Comparison of ENCODE assay signal across 22 cellular contexts in genomic region chr17:2440930-2441329, GRCh38. TPM values are rescaled to one million over a fixed set of nuclear protein-coding genes. Genes with fewer than 3 reads are reported as not detected.
DNase-seq lines count a peak whose midpoint lies in the region; ATAC-seq, FAIRE-seq and TF ChIP-seq lines count a peak whose summit lies in the region.
"Had no signal": no experiment of that assay in that cellular context is flagged by ENCODE, and none has a peak within 500 bp of the region (broad histone marks: within the 10 kb centered on the region; RNA-seq: fewer than 3 reads in every experiment).

No MANE protein-coding gene starts in this region.

- POLR2A ChIA-PET in K562 (lab: Yijun Ruan, JAX), result no interaction called here

- no peaks in the 10 kb centered on the region for H3K9me1 ChIP-seq in K562 (ENCODE audit: control insufficient read depth, insufficient read depth, low read length)

- no peak for DNase-seq in CD14-positive monocyte (ENCODE audit: low spot score)
- DNase-seq in K562 (ENCODE audit: extremely low read depth in 1 of 4, low spot score in 3 of 4), result no peak
- no peak for DNase-seq in T-helper 1 cell
- DNase-seq in activated naive CD8-positive, alpha-beta T cell treated with anti-CD3 and anti-CD28 coated beads, Interleukin-2, amount 50 U/mL, for 24 hours, result no peak
- DNase-seq: 8988T; ACHN; AML-193; BE2C; Caco-2; CD4-positive, alpha-beta memory T cell; DMS153; DND-41; GM23248; H7; HCEC 1CT had no signal

- TF ChIP-seq EP300 in K562 (IDR thresholded peaks at IDR 0.05; ENCODE audit: low read length), result no peak

- 92% methylated on average over 4 of the region's 4 CpGs for WGBS in K562 (ENCODE audit: insufficient coverage, low coverage, missing lambda C conversion rate)

- no peak for TF ChIP-seq POLR2A in K562 (conservative IDR thresholded peaks at IDR 0.05)

- H3K4me3 ChIP-seq in K562, result no peak overlapping the region
- H3K4me3 ChIP-seq: A549; BLaER1 treated with 17β-estradiol and CSF1 and Interleukin-3, amounts not matched to agents 10 nM and 100 nM; GM23248 had no signal

- H3K9ac ChIP-seq in K562 (ENCODE audit: insufficient read depth in 1 of 2, low read depth in 2 of 2, low read length in 2 of 2), result no peak overlapping the region
- H3K9ac ChIP-seq: GM23248 had no signal

- in situ Hi-C loops in K562 (cut with MboI), result no loop called here

- no peak for TF ChIP-seq RAD21 in K562 (CRISPR knock-in tag; conservative IDR thresholded peaks at IDR 0.05 in 1 of 2, IDR thresholded peaks at IDR 0.05 in 1 of 2)

- H3K9me3 Mint-ChIP-seq in CD14-positive monocyte, result peaks cover 0 to 7% (median 0%) of the 10 kb centered on the region in 7 donors
- no peaks in the 10 kb centered on the region for H3K9me3 Mint-ChIP-seq in dendritic cell treated with granulocyte-macrophage colony-stimulating factor and Interleukin-4, amounts not matched to agents 40 ng/mL and 50 ng/mL, for 4 days
- no peaks in the 10 kb centered on the region for H3K9me3 Mint-ChIP-seq in activated naive CD8-positive, alpha-beta T cell treated with anti-CD3 and anti-CD28 coated beads, Interleukin-2, amount 50 U/mL, for 24 hours

- no peak overlapping the region for H3K4me3 Mint-ChIP-seq in CD14-positive monocyte
- no peak overlapping the region for H3K4me3 Mint-ChIP-seq in dendritic cell treated with granulocyte-macrophage colony-stimulating factor and Interleukin-4, amounts not matched to agents 40 ng/mL and 50 ng/mL, for 4 days
- no peak overlapping the region for H3K4me3 Mint-ChIP-seq in activated naive CD8-positive, alpha-beta T cell treated with anti-CD3 and anti-CD28 coated beads, Interleukin-2, amount 50 U/mL, for 24 hours
- H3K4me3 Mint-ChIP-seq: CD4-positive, alpha-beta memory T cell had no signal

- peaks cover 27 to 34% of the 10 kb centered on the region in 2 donors for H3K36me3 Mint-ChIP-seq in CD14-positive monocyte
- H3K36me3 Mint-ChIP-seq in dendritic cell treated with granulocyte-macrophage colony-stimulating factor and Interleukin-4, amounts not matched to agents 40 ng/mL and 50 ng/mL, for 4 days (ENCODE audit: low read depth), result peaks cover 50% of the 10 kb centered on the region
- H3K36me3 Mint-ChIP-seq in activated naive CD8-positive, alpha-beta T cell treated with anti-CD3 and anti-CD28 coated beads, Interleukin-2, amount 50 U/mL, for 24 hours (ENCODE audit: low read depth), result peaks cover 36% of the 10 kb centered on the region

- H2AFZ ChIP-seq in K562 (ENCODE audit: low read depth, low read length), result no peak overlapping the region
- H2AFZ ChIP-seq: GM23248 had no signal

- intact Hi-C loops in CD14-positive monocyte (cut with micrococcal nuclease) (no loop called here), K562 (cut with micrococcal nuclease) (no loop called here)
- intact Hi-C loops in dendritic cell treated with granulocyte-macrophage colony-stimulating factor and Interleukin-4, amounts not matched to agents 40 ng/mL and 50 ng/mL, for 4 days (cut with micrococcal nuclease), result no loop called here

- peaks cover 36% of the 10 kb centered on the region for H3K4me1 Mint-ChIP-seq in CD14-positive monocyte
- H3K4me1 Mint-ChIP-seq in dendritic cell treated with granulocyte-macrophage colony-stimulating factor and Interleukin-4, amounts not matched to agents 40 ng/mL and 50 ng/mL, for 4 days (ENCODE audit: low read depth), result peaks cover 47% of the 10 kb centered on the region
- no peaks in the 10 kb centered on the region for H3K4me1 Mint-ChIP-seq in activated naive CD8-positive, alpha-beta T cell treated with anti-CD3 and anti-CD28 coated beads, Interleukin-2, amount 50 U/mL, for 24 hours

- ATAC-seq in K562 (no peak), GM19324 (IDR thresholded peaks at IDR 0.05; ENCODE audit: low FRiP score, unreplicated experiment) (no peak)
- ATAC-seq in activated naive CD8-positive, alpha-beta T cell treated with anti-CD3 and anti-CD28 coated beads, Interleukin-2, amount 50 U/mL, for 24 hours, result no peak
- ATAC-seq: A549 had no signal

- H4K20me1 ChIP-seq in K562 (replicated peaks; ENCODE audit: control insufficient read depth, insufficient read depth, low read length), result no peaks in the 10 kb centered on the region

- no peak for FAIRE-seq in K562 (lab: Jason Lieb, UNC)
- FAIRE-seq: A549, G401.6, GM12892, H1 had no signal

- CTCF ChIA-PET in K562 (lab: Yijun Ruan, JAX; ENCODE audit: low intra/inter-chr PET ratio), result no interaction called here

- no peaks in the 10 kb centered on the region; a peak in 1 of 5 replicates for H3K4me1 ChIP-seq in K562 (replicated peaks in 1 of 2; ENCODE audit: control insufficient read depth in 2 of 2, insufficient read depth in 2 of 2, low read length in 2 of 2)
- H3K4me1 ChIP-seq: BE2C had no signal

- H3K79me2 ChIP-seq in K562 (ENCODE audit: control insufficient read depth, insufficient read depth, low read length), result no peaks in the 10 kb centered on the region

- H3K27ac ChIP-seq in K562 (ENCODE audit: extremely low read depth, low read depth, low read length), result no peak overlapping the region
- H3K27ac ChIP-seq: A549, GM23248 had no signal

- no peaks in the 10 kb centered on the region for H3K27me3 Mint-ChIP-seq in CD14-positive monocyte (ENCODE audit: low read depth in 3 of 3)
- H3K27me3 Mint-ChIP-seq in dendritic cell treated with granulocyte-macrophage colony-stimulating factor and Interleukin-4, amounts not matched to agents 40 ng/mL and 50 ng/mL, for 4 days, result no peaks in the 10 kb centered on the region
- no peaks in the 10 kb centered on the region for H3K27me3 Mint-ChIP-seq in activated naive CD8-positive, alpha-beta T cell treated with anti-CD3 and anti-CD28 coated beads, Interleukin-2, amount 50 U/mL, for 24 hours
- H3K27me3 Mint-ChIP-seq: CD4-positive, alpha-beta memory T cell had no signal

- peaks cover 46% of the 10 kb centered on the region for H3K36me3 ChIP-seq in K562 (ENCODE audit: control insufficient read depth, insufficient read depth, low read length)

- H3K4me2 ChIP-seq in K562 (ENCODE audit: insufficient read depth, low read length), result no peak overlapping the region

- peak overlapping the region in 6 of 7 donors; percentile 2 to 99 (median 97) for H3K27ac Mint-ChIP-seq in CD14-positive monocyte
- H3K27ac Mint-ChIP-seq in dendritic cell treated with granulocyte-macrophage colony-stimulating factor and Interleukin-4, amounts not matched to agents 40 ng/mL and 50 ng/mL, for 4 days, result peak overlapping the region; percentile 83
- H3K27ac Mint-ChIP-seq in activated naive CD8-positive, alpha-beta T cell treated with anti-CD3 and anti-CD28 coated beads, Interleukin-2, amount 50 U/mL, for 24 hours, result no peak overlapping the region
- H3K27ac Mint-ChIP-seq: CD4-positive, alpha-beta memory T cell had no signal

- no TSS peak for BruUV-seq in K562 (replicated peaks; lab: Mats Ljungman, UMichigan)

- no peaks in the 10 kb centered on the region for H3K9me3 ChIP-seq in K562 (replicated peaks; ENCODE audit: control insufficient read depth, insufficient read depth, low read depth, low read length)
- H3K9me3 ChIP-seq: A549, BE2C had no signal

- no peak for TF ChIP-seq CTCF in CD14-positive monocyte (IDR thresholded peaks at IDR 0.05)
- TF ChIP-seq CTCF in K562 (IDR thresholded peaks at IDR 0.05 in 2 of 3, conservative IDR thresholded peaks at IDR 0.05 in 1 of 3; ENCODE audit: insufficient read depth in 2 of 3, low read depth in 1 of 3, low read length in 3 of 3), result no peak

- H3K27me3 ChIP-seq in K562 (ENCODE audit: control insufficient read depth in 2 of 2, insufficient read depth in 2 of 2, low read length in 2 of 2), result no peaks in the 10 kb centered on the region
- H3K27me3 ChIP-seq: BE2C; BLaER1 treated with 17β-estradiol and CSF1 and Interleukin-3, amounts not matched to agents 10 nM and 100 nM had no signal

TF ChIP-seq in K562, 482 proteins besides CTCF, POLR2A, EP300 and RAD21:
- TF ChIP-seq, protein P1, sequence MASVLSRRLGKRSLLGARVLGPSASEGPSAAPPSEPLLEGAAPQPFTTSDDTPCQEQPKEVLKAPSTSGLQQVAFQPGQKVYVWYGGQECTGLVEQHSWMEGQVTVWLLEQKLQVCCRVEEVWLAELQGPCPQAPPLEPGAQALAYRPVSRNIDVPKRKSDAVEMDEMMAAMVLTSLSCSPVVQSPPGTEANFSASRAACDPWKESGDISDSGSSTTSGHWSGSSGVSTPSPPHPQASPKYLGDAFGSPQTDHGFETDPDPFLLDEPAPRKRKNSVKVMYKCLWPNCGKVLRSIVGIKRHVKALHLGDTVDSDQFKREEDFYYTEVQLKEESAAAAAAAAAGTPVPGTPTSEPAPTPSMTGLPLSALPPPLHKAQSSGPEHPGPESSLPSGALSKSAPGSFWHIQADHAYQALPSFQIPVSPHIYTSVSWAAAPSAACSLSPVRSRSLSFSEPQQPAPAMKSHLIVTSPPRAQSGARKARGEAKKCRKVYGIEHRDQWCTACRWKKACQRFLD (CRISPR knock-in tag; IDR thresholded peaks at IDR 0.05), result no peak
- peak; percentile 31 for TF ChIP-seq ZNF146 (CRISPR knock-in tag; IDR thresholded peaks at IDR 0.05; ENCODE audit: unreplicated experiment)
- TF ChIP-seq ELF1 (tag; IDR thresholded peaks at IDR 0.05), result no peak

RNA-seq across cellular contexts. Expression of gene MNT, which starts 40.1 kb away (rescaled TPM):
- polyA plus RNA-seq in CD14-positive monocyte (1 to 10 TPM in 1 of 2 donors, under 1 TPM in 1; 0.28 to 1.3 TPM), K562 (2011; rRNA removed) (3.3 and 4.9 TPM in 2 replicates), K562 (2014; fragmentation: Illumina TruSeq; extraction: Trizol) (7.1 and 12.4 TPM in 2 replicates), K562 (2014; fragmentation: Nextera tagmentation; extraction: Ambion mirVana) (under 1 TPM; 0.18 to 0.21 TPM), K562 (2014; rRNA removed) (11.3 and 13.4 TPM in 2 replicates)
- total RNA-seq in K562 (2011; cell fraction: chromatin; rRNA removed; ENCODE audit: low replicate concordance), result 22.3 and 43.6 TPM in 2 replicates
- total RNA-seq in K562 (2011; cell fraction: nucleolus; rRNA removed), result 17.0 and 19.3 TPM in 2 replicates
- total RNA-seq in K562 (2011; cell fraction: nucleoplasm; rRNA removed), result 18.7 and 31.2 TPM in 2 replicates
- total RNA-seq in K562 (2014; rRNA removed) (7.8 and 8.7 TPM in 2 replicates), K562 (2014; rRNA removed; fragmentation: Illumina TruSeq; extraction: Trizol) (2.9 and 3.1 TPM in 2 replicates), K562 (2015; rRNA removed; fragmentation: Illumina TruSeq; extraction: Trizol) (4.9 and 5.3 TPM in 2 replicates), K562 (2021) (20.3 and 23.8 TPM in 2 replicates)
- 5.2 and 6.1 TPM in 2 replicates for polyA plus RNA-seq in K562 (2011; cell fraction: cytosol; rRNA removed)
- polyA plus RNA-seq in K562 (2011; cell fraction: nucleus; rRNA removed), result 9.4 and 16.7 TPM in 2 replicates
- 11.9 and 12.2 TPM in 2 replicates for polyA plus RNA-seq in K562 (2012)
- polyA minus RNA-seq in K562 (2011; rRNA and poly(A)+ RNA removed), result 2.2 and 2.4 TPM in 2 replicates
- polyA minus RNA-seq in K562 (2011; cell fraction: cytosol; rRNA and poly(A)+ RNA removed), result 4.2 and 5.2 TPM in 2 replicates
- 3.2 and 3.9 TPM in 2 replicates for polyA minus RNA-seq in K562 (2011; cell fraction: nucleus; rRNA and poly(A)+ RNA removed)
